ENCODE assay signal across 11 cellular contexts in the genomic region with DNA sequence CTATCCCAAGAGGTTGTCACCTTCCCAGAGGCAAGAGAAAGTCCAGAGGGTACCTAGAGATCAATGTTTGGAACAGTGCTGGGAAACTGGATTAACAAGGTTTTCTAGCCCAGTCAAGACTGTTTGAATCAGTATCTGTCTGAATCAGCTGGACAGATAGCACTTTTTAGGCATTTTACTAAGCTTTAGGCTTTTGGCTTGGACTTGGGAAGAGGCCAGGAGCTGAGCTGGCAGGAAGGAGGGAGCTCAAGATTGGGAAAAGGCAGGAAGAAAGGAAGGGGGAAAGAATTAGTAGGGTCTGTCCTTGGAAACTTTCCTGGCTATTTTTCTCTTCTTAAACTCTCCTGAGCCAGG. TPM values are rescaled to one million over a fixed set of nuclear protein-coding genes. Genes with fewer than 3 reads are reported as not detected.
DNase-seq lines count a peak whose midpoint lies in the region; ATAC-seq and TF ChIP-seq lines count a peak whose summit lies in the region.
"Had no signal": no experiment of that assay in that cellular context is flagged by ENCODE, and none has a peak within 500 bp of the region (broad histone marks: within the 10 kb centered on the region; RNA-seq: fewer than 3 reads in every experiment).

No MANE protein-coding gene starts in this region.

- no peak for TF ChIP-seq POLR2A in spleen (IDR thresholded peaks at IDR 0.05)

- no peak overlapping the region for H3K4me3 ChIP-seq in fibroblast of the aortic adventitia (ENCODE audit: low read depth, low read length)
- H3K4me3 ChIP-seq in spleen = no peak overlapping the region
- H3K4me3 ChIP-seq: A549, colonic mucosa had no signal

- no peaks in the 10 kb centered on the region for H3K9me3 Mint-ChIP-seq in activated CD4-positive, alpha-beta T cell treated with anti-CD3 and anti-CD28 coated beads, Interleukin-2, amount 10 ng/mL, durations not matched to agents 7 days and 5 days
- H3K9me3 Mint-ChIP-seq in activated T-helper 17 cell treated with anti-CD3 and anti-CD28 coated beads, Interleukin-2, amount 50 U/mL, for 72 hours = no peaks in the 10 kb centered on the region

- no peaks in the 10 kb centered on the region for H3K9me3 ChIP-seq in spleen
- H3K9me3 ChIP-seq: A549, colonic mucosa had no signal

- peaks cover 2 to 58% (median 11%) of the 10 kb centered on the region in 6 donors for H3K36me3 ChIP-seq in spleen
- H3K36me3 ChIP-seq: colonic mucosa had no signal

- peaks cover 48% of the 10 kb centered on the region for H3K4me1 Mint-ChIP-seq in activated CD4-positive, alpha-beta T cell treated with anti-CD3 and anti-CD28 coated beads, Interleukin-2, amount 10 ng/mL, durations not matched to agents 7 days and 5 days
- peaks cover 16% of the 10 kb centered on the region for H3K4me1 Mint-ChIP-seq in activated T-helper 17 cell treated with anti-CD3 and anti-CD28 coated beads, Interleukin-2, amount 50 U/mL, for 72 hours

- no peaks in the 10 kb centered on the region for H3K27me3 ChIP-seq in spleen (replicated peaks in 1 of 7)
- H3K27me3 ChIP-seq: colonic mucosa had no signal

- H3K4me1 ChIP-seq in spleen = peaks cover 0 to 24% (median 10%) of the 10 kb centered on the region in 6 donors
- H3K4me1 ChIP-seq: A549, colonic mucosa had no signal

- peak overlapping the region in 5 of 8 donors; percentile 37 to 73 (median 58) for H3K27ac ChIP-seq in spleen
- H3K27ac ChIP-seq: A549, colonic mucosa had no signal

- peaks cover 60% of the 10 kb centered on the region for H3K36me3 Mint-ChIP-seq in activated CD4-positive, alpha-beta T cell treated with anti-CD3 and anti-CD28 coated beads, Interleukin-2, amount 10 ng/mL, durations not matched to agents 7 days and 5 days (ENCODE audit: low read depth)
- peaks cover 91% of the 10 kb centered on the region for H3K36me3 Mint-ChIP-seq in activated T-helper 17 cell treated with anti-CD3 and anti-CD28 coated beads, Interleukin-2, amount 50 U/mL, for 72 hours (ENCODE audit: low read depth)

- H3K27me3 Mint-ChIP-seq in activated CD4-positive, alpha-beta T cell treated with anti-CD3 and anti-CD28 coated beads, Interleukin-2, amount 10 ng/mL, durations not matched to agents 7 days and 5 days = no peaks in the 10 kb centered on the region
- no peaks in the 10 kb centered on the region for H3K27me3 Mint-ChIP-seq in activated T-helper 17 cell treated with anti-CD3 and anti-CD28 coated beads, Interleukin-2, amount 50 U/mL, for 72 hours

- CTCF ChIA-PET in activated CD4-positive, alpha-beta T cell treated with anti-CD3 and anti-CD28 coated beads, Interleukin-2, amount 10 ng/mL, durations not matched to agents 7 days and 5 days (lab: Charles Lee) = interaction anchor here (0.9 to 2.2 kb wide), 12 partner anchors 8 to 291 kb away, joined by 3 to 11 read pairs (median 7); partner anchors contain the start of genes IKZF4, RAB5B and SUOX

- H3K4me3 Mint-ChIP-seq in activated CD4-positive, alpha-beta T cell treated with anti-CD3 and anti-CD28 coated beads, Interleukin-2, amount 10 ng/mL, durations not matched to agents 7 days and 5 days = peak overlapping the region; percentile 30
- H3K4me3 Mint-ChIP-seq in activated T-helper 17 cell treated with anti-CD3 and anti-CD28 coated beads, Interleukin-2, amount 50 U/mL, for 72 hours = no peak overlapping the region

- intact Hi-C loops in spleen (cut with DNase I; ENCODE audit: low total_unique reads) (no loop called here), left ventricle myocardium superior (cut with micrococcal nuclease) (no loop called here)

- POLR2A ChIA-PET in activated CD4-positive, alpha-beta T cell treated with anti-CD3 and anti-CD28 coated beads, Interleukin-2, amount 10 ng/mL, durations not matched to agents 7 days and 5 days (lab: Charles Lee) = no interaction called here

- DNase-seq in activated CD4-positive, alpha-beta T cell treated with anti-CD3 and anti-CD28 coated beads, Interleukin-2, amount 10 ng/mL, durations not matched to agents 7 days and 5 days = no peak
- no peak for DNase-seq in activated CD4-positive, alpha-beta T cell treated with anti-CD3 and anti-CD28 coated beads, Interleukin-2, amount 50 U/mL, for 4 hours
- DNase-seq in fibroblast of the aortic adventitia (ENCODE audit: low read depth) (peak; percentile 88), spleen (no peak), NCI-H345 (lab: John Stamatoyannopoulos, UW) (no peak), left ventricle myocardium superior (no peak), NCI-H2227 (lab: John Stamatoyannopoulos, UW; ENCODE audit: unreplicated experiment) (no peak)

- ATAC-seq in activated T-helper 17 cell treated with anti-CD3 and anti-CD28 coated beads, Interleukin-2, amount 50 U/mL, for 72 hours (replicated peaks) = no peak
- ATAC-seq in left ventricle myocardium superior = no peak
- ATAC-seq: stimulated activated naive CD8-positive, alpha-beta T cell treated with anti-CD3 and anti-CD28 coated beads, Interleukin-15, Interleukin-2, amounts not matched to agents 100 U/mL and 50 U/mL, for 24 hours had no signal

- H3K27ac Mint-ChIP-seq in activated CD4-positive, alpha-beta T cell treated with anti-CD3 and anti-CD28 coated beads, Interleukin-2, amount 10 ng/mL, durations not matched to agents 7 days and 5 days = peak overlapping the region; percentile 87
- H3K27ac Mint-ChIP-seq in activated T-helper 17 cell treated with anti-CD3 and anti-CD28 coated beads, Interleukin-2, amount 50 U/mL, for 72 hours = peak overlapping the region; percentile 20

- TF ChIP-seq CTCF in fibroblast of the aortic adventitia (IDR thresholded peaks at IDR 0.05; ENCODE audit: insufficient read depth, low read length) (no peak), spleen (IDR thresholded peaks at IDR 0.05 in 8 of 11, conservative IDR thresholded peaks at IDR 0.05 in 3 of 11) (no peak)

RNA-seq across cellular contexts. Expression of gene IKZF4, which starts 8.3 kb away (rescaled TPM):
- 10 to 100 TPM; 15.7 to 17.4 TPM for total RNA-seq in activated CD4-positive, alpha-beta T cell treated with anti-CD3 and anti-CD28 coated beads, Interleukin-2, amount 10 ng/mL, durations not matched to agents 7 days and 5 days
- 10 to 100 TPM; 19.1 to 20.3 TPM for total RNA-seq in activated T-helper 17 cell treated with anti-CD3 and anti-CD28 coated beads, Interleukin-2, amount 50 U/mL, for 72 hours
- total RNA-seq in fibroblast of the aortic adventitia (ENCODE audit: low replicate concordance) (0.65 and 3.4 TPM in 2 replicates), spleen (1 to 10 TPM; 3.1 to 9.3 (median 6.2) TPM), left ventricle myocardium superior (7.5 TPM)
- 1 to 10 TPM in 2 of 3 donors, under 1 TPM in 1; 0.80 to 1.6 (median 1.4) TPM for polyA plus RNA-seq in spleen

RNA-seq across cellular contexts. Expression of gene RPS26, which starts 12.6 kb away (rescaled TPM):
- 10 to 100 TPM; 47.2 to 48.3 TPM for total RNA-seq in activated CD4-positive, alpha-beta T cell treated with anti-CD3 and anti-CD28 coated beads, Interleukin-2, amount 10 ng/mL, durations not matched to agents 7 days and 5 days
- 10 to 100 TPM; 32.5 to 36.1 TPM for total RNA-seq in activated T-helper 17 cell treated with anti-CD3 and anti-CD28 coated beads, Interleukin-2, amount 50 U/mL, for 72 hours
- 321 and 893 TPM in 2 replicates for total RNA-seq in fibroblast of the aortic adventitia (ENCODE audit: low replicate concordance)
- total RNA-seq in spleen = 100 to 1,000 TPM in 3 of 7 donors, 10 to 100 TPM in 4; 15.3 to 674 (median 76.8) TPM
- polyA plus RNA-seq in spleen = 1,000 to 10,000 TPM; 1,592 to 2,958 (median 1,751) TPM
- total RNA-seq in left ventricle myocardium superior = 41.0 TPM

RNA-seq across cellular contexts. Expression of gene SUOX, which starts 32.1 kb away (rescaled TPM):
- 1 to 10 TPM; 2.4 to 3.5 TPM for total RNA-seq in activated CD4-positive, alpha-beta T cell treated with anti-CD3 and anti-CD28 coated beads, Interleukin-2, amount 10 ng/mL, durations not matched to agents 7 days and 5 days
- total RNA-seq in activated T-helper 17 cell treated with anti-CD3 and anti-CD28 coated beads, Interleukin-2, amount 50 U/mL, for 72 hours = 1 to 10 TPM; 3.4 to 3.5 TPM
- total RNA-seq in fibroblast of the aortic adventitia (ENCODE audit: low replicate concordance) (20.4 and 40.4 TPM in 2 replicates), spleen (10 to 100 TPM; 13.1 to 29.1 (median 19.8) TPM), left ventricle myocardium superior (27.9 TPM)
- 1 to 10 TPM; 6.0 to 8.1 (median 6.1) TPM for polyA plus RNA-seq in spleen

RNA-seq across cellular contexts. Expression of gene ERBB3, which starts 50.8 kb away (rescaled TPM):
- 1 to 10 TPM; 1.3 to 1.5 TPM for total RNA-seq in activated CD4-positive, alpha-beta T cell treated with anti-CD3 and anti-CD28 coated beads, Interleukin-2, amount 10 ng/mL, durations not matched to agents 7 days and 5 days
- under 1 TPM; 0.56 to 0.64 TPM for total RNA-seq in activated T-helper 17 cell treated with anti-CD3 and anti-CD28 coated beads, Interleukin-2, amount 50 U/mL, for 72 hours
- total RNA-seq in fibroblast of the aortic adventitia (ENCODE audit: low replicate concordance) (1.2 and 1.5 TPM in 2 replicates), spleen (1 to 10 TPM in 1 of 7 donors, under 1 TPM in 3, not detected in 3; 0.47 to 1.4 (median 0.72) TPM), left ventricle myocardium superior (2.9 TPM)
- polyA plus RNA-seq in spleen = 1 to 10 TPM in 1 of 3 donors, under 1 TPM in 2; 0.17 to 2.0 (median 0.23) TPM

RNA-seq across cellular contexts. Expression of gene RAB5B, which starts 55.3 kb away (rescaled TPM):
- 10 to 100 TPM; 56.9 to 58.1 TPM for total RNA-seq in activated CD4-positive, alpha-beta T cell treated with anti-CD3 and anti-CD28 coated beads, Interleukin-2, amount 10 ng/mL, durations not matched to agents 7 days and 5 days
- 10 to 100 TPM; 34.2 to 50.8 TPM for total RNA-seq in activated T-helper 17 cell treated with anti-CD3 and anti-CD28 coated beads, Interleukin-2, amount 50 U/mL, for 72 hours
- 47.8 and 75.2 TPM in 2 replicates for total RNA-seq in fibroblast of the aortic adventitia (ENCODE audit: low replicate concordance)
- total RNA-seq in spleen = 100 to 1,000 TPM in 1 of 7 donors, 10 to 100 TPM in 6; 70.5 to 101 (median 94.4) TPM
- polyA plus RNA-seq in spleen = 10 to 100 TPM; 30.9 to 48.4 (median 35.1) TPM
- 128 TPM for total RNA-seq in left ventricle myocardium superior
